In the genomic region with DNA sequence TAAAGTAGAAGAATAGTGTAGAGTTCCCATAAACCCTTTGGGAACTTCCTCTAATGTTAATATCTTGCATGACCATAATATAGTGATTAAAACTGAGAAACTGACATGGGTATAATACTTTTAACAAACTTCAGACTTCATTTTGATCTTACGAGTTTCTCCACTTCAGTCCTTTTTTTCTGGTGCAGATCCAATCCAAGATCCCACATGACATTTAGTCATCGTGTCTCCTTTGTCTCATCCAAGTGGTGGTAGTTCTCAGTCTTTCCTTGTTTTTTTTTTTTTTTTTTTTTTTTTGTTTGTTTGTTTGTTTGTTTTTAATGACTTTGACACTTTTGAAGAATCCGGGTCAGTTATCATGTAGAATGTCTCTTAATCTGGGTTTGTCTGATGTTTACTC, we compare ENCODE assay signal across 30 cellular contexts.
"Had no signal": no experiment of that assay in that cellular context is flagged by ENCODE, and none has a peak within 500 bp of the region (broad histone marks: within the 10 kb centered on the region; RNA-seq: fewer than 3 reads in every experiment).

No MANE protein-coding gene starts in this region.

- H3K4me3 ChIP-seq: cardiac muscle cell, MG63, Peyer's patch, SJCRH30 had no signal

- H3K9me3 Mint-ChIP-seq: activated CD4-positive, alpha-beta memory T cell treated with anti-CD3 and anti-CD28 coated beads for 36 hours; activated naive CD4-positive, alpha-beta T cell treated with anti-CD3 and anti-CD28 coated beads for 36 hours; activated T-cell treated with anti-CD3 and anti-CD28 coated beads, Interleukin-2, amount 50 U/mL, for 4 hours; activated T-helper 17 cell treated with anti-CD3 and anti-CD28 coated beads, Interleukin-2, amount 50 U/mL, for 72 hours had no signal

- H3K9ac ChIP-seq: SK-N-SH had no signal

- H3K36me3 ChIP-seq: brain microvascular endothelial cell, cardiac muscle cell, MG63, Peyer's patch, SJCRH30 had no signal

- H3K4me2 ChIP-seq: SK-N-SH had no signal

- H3K9me3 ChIP-seq: MG63, Peyer's patch, SJCRH30, SK-N-SH had no signal

- H3K4me3 Mint-ChIP-seq: activated CD4-positive, alpha-beta memory T cell treated with anti-CD3 and anti-CD28 coated beads for 36 hours; activated CD4-positive, alpha-beta T cell treated with anti-CD3 and anti-CD28 coated beads, Interleukin-2, amount 10 ng/mL, durations not matched to agents 7 days and 5 days; activated naive CD4-positive, alpha-beta T cell treated with anti-CD3 and anti-CD28 coated beads for 36 hours; activated naive CD8-positive, alpha-beta T cell; activated T-cell treated with anti-CD3 and anti-CD28 coated beads, Interleukin-2, amount 50 U/mL, for 4 hours; activated T-helper 17 cell treated with anti-CD3 and anti-CD28 coated beads, Interleukin-2, amount 50 U/mL, for 72 hours had no signal

- H3K36me3 Mint-ChIP-seq: activated CD4-positive, alpha-beta memory T cell treated with anti-CD3 and anti-CD28 coated beads for 36 hours; activated naive CD8-positive, alpha-beta T cell had no signal

- H3K27ac Mint-ChIP-seq: activated CD4-positive, alpha-beta memory T cell treated with anti-CD3 and anti-CD28 coated beads for 36 hours; activated CD4-positive, alpha-beta T cell treated with anti-CD3 and anti-CD28 coated beads, Interleukin-2, amount 10 ng/mL, durations not matched to agents 7 days and 5 days; activated naive CD4-positive, alpha-beta T cell treated with anti-CD3 and anti-CD28 coated beads for 36 hours; activated naive CD8-positive, alpha-beta T cell; activated T-helper 17 cell treated with anti-CD3 and anti-CD28 coated beads, Interleukin-2, amount 50 U/mL, for 72 hours had no signal

- H3K27ac ChIP-seq: brain microvascular endothelial cell, cardiac muscle cell, Peyer's patch, RWPE1, SJCRH30, VCaP had no signal

- H3K4me1 ChIP-seq: Peyer's patch, SJCRH30 had no signal

- DNase-seq: activated CD4-positive, alpha-beta memory T cell treated with anti-CD3 and anti-CD28 coated beads for 36 hours; activated CD4-positive, alpha-beta T cell treated with anti-CD3 and anti-CD28 coated beads, Interleukin-2, amount 10 ng/mL, durations not matched to agents 7 days and 5 days; activated CD4-positive, CD25-positive, alpha-beta regulatory T cell; activated CD8-positive, alpha-beta memory T cell treated with anti-CD3 and anti-CD28 coated beads for 24 hours; activated gamma-delta T cell; activated naive CD4-positive, alpha-beta T cell treated with anti-CD3 and anti-CD28 coated beads for 36 hours; activated T-cell treated with anti-CD3 and anti-CD28 coated beads, Interleukin-2, amount 50 U/mL, for 4 hours; brain microvascular endothelial cell; MG63; MV-4-11; NCI-H1092 treated with DMSO at 0.1 percent for 48 hours; NCI-H1436; NCI-H1694 treated with DMSO at 0.1 percent for 48 hours; NCI-H2029 treated with DMSO at 0.1 percent for 48 hours; NCI-H345; NCI-H510A; NCI-H526 treated with DMSO at 0.1 percent for 48 hours; NCI-H82; NK-92 treated with Interleukin-12 subunit alpha and Interleukin-12 subunit beta, amount 100 ng/mL, for 24 hours; OCI-M1; Peyer's patch; Right ventricle myocardium superior; SJCRH30; SK-N-SH; T-helper 1 cell had no signal

- H3K4me1 Mint-ChIP-seq: activated CD4-positive, alpha-beta T cell treated with anti-CD3 and anti-CD28 coated beads, Interleukin-2, amount 10 ng/mL, durations not matched to agents 7 days and 5 days; activated T-helper 17 cell treated with anti-CD3 and anti-CD28 coated beads, Interleukin-2, amount 50 U/mL, for 72 hours had no signal

- H3K27me3 ChIP-seq: brain microvascular endothelial cell, cardiac muscle cell, MG63, Peyer's patch had no signal
